8 cellular contexts compared by ENCODE assay signal in the genomic region with DNA sequence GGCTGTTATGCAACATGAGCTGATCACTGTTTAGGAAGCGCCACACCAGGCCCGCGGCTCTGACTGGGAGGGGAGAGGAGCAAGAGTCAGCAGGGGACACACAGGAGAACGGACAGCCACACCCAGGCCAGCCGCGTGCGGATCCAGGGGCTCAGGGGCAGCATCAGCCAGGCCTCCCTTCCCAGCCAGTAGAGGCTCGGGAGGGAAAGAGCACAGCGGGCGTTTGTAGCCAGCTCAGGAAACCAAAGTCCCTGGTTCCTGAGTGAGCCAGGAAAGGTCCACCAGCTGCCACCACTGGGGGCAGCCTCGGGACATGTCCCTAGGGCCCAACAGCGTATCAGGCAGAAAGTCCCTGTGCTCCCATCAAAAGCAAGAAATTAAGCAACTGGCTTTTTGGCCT.
A peak's percentile ranks its signal among the peaks of the same experiment; 100 is the strongest.
DNase-seq lines count a peak whose midpoint lies in the region; ATAC-seq and TF ChIP-seq lines count a peak whose summit lies in the region.

No MANE protein-coding gene starts in this region.

- H3K27me3 ChIP-seq in Peyer's patch: no peaks in the 10 kb centered on the region
- no peaks in the 10 kb centered on the region for H3K27me3 ChIP-seq in sigmoid colon
- no peaks in the 10 kb centered on the region for H3K27me3 ChIP-seq in naive thymus-derived CD4-positive, alpha-beta T cell (ENCODE audit: control insufficient read depth in 2 of 2, insufficient read depth in 2 of 2, low read length in 2 of 2)

- TF ChIP-seq EP300 in sigmoid colon (IDR thresholded peaks at IDR 0.05): no peak

- CTCF ChIA-PET in naive thymus-derived CD4-positive, alpha-beta T cell (lab: Charles Lee): no interaction called here

- peak overlapping the region in 2 of 4 donors; percentile 22 to 28 for H3K27ac ChIP-seq in Peyer's patch
- H3K27ac ChIP-seq in sigmoid colon: peak overlapping the region; percentile 41 to 63 (median 55)
- no peak overlapping the region for H3K27ac ChIP-seq in naive thymus-derived CD4-positive, alpha-beta T cell (ENCODE audit: low read depth, low read length)

- H3K27ac Mint-ChIP-seq in glutamatergic neuron (ENCODE audit: unreplicated experiment): no peak overlapping the region
- H3K27ac Mint-ChIP-seq in naive thymus-derived CD4-positive, alpha-beta T cell: no peak overlapping the region

- H3K36me3 ChIP-seq in Peyer's patch (peaks cover 0 to 27% (median 0%) of the 10 kb centered on the region in 3 donors), sigmoid colon (peaks cover 0 to 75% (median 5%) of the 10 kb centered on the region in 4 donors)
- no peaks in the 10 kb centered on the region for H3K36me3 ChIP-seq in naive thymus-derived CD4-positive, alpha-beta T cell (ENCODE audit: control insufficient read depth in 2 of 3, insufficient read depth in 3 of 3, low read length in 3 of 3)

- no peak overlapping the region for H3K4me3 Mint-ChIP-seq in glutamatergic neuron (ENCODE audit: unreplicated experiment)
- H3K4me3 Mint-ChIP-seq in naive thymus-derived CD4-positive, alpha-beta T cell: no peak overlapping the region

- peaks cover 2% of the 10 kb centered on the region for H3K9me3 Mint-ChIP-seq in glutamatergic neuron (ENCODE audit: unreplicated experiment)
- H3K9me3 Mint-ChIP-seq in naive thymus-derived CD4-positive, alpha-beta T cell: no peaks in the 10 kb centered on the region

- intact Hi-C loops in sigmoid colon (cut with DNase I): no loop called here
- intact Hi-C loops in naive thymus-derived CD4-positive, alpha-beta T cell (cut with micrococcal nuclease): no loop called here

- H3K4me3 ChIP-seq in Peyer's patch (no peak overlapping the region), sigmoid colon (no peak overlapping the region)
- no peak overlapping the region for H3K4me3 ChIP-seq in naive thymus-derived CD4-positive, alpha-beta T cell (ENCODE audit: low read length)

- ATAC-seq in naive thymus-derived CD4-positive, alpha-beta T cell: no peak
- no peak for ATAC-seq in GM19351 (IDR thresholded peaks at IDR 0.05; ENCODE audit: unreplicated experiment)

- peak in 4 of 6 experiments; percentile 16 to 23 (median 20) for TF ChIP-seq CTCF in Peyer's patch (IDR thresholded peaks at IDR 0.05)
- TF ChIP-seq CTCF in glutamatergic neuron (IDR thresholded peaks at IDR 0.05; ENCODE audit: partially characterized antibody, unreplicated experiment): peak; percentile 57
- peak in 2 of 4 experiments; percentile 24 to 29 for TF ChIP-seq CTCF in sigmoid colon (IDR thresholded peaks at IDR 0.05)

- DNase-seq in NCI-H82 (lab: John Stamatoyannopoulos, UW) (peak; percentile 44), NCI-H82 treated with DMSO at 0.1 percent for 48 hours (lab: John Stamatoyannopoulos, UW; ENCODE audit: unreplicated experiment) (no peak), Peyer's patch (peak in 2 of 3 donors; percentile 50 to 57), glutamatergic neuron (peak; percentile 49), sigmoid colon (peak; percentile 88), NCI-H510A treated with DMSO at 0.1 percent for 48 hours (lab: John Stamatoyannopoulos, UW) (no peak)
- no peak for DNase-seq in naive thymus-derived CD4-positive, alpha-beta T cell

- TF ChIP-seq POLR2A in Peyer's patch (IDR thresholded peaks at IDR 0.05) (no peak), sigmoid colon (IDR thresholded peaks at IDR 0.05) (no peak)

- POLR2A ChIA-PET in naive thymus-derived CD4-positive, alpha-beta T cell (lab: Charles Lee): no interaction called here

- WGBS in sigmoid colon, 2 donors: 71 to 81% methylated on average over 12 of the region's 12 CpGs

- no peaks in the 10 kb centered on the region for H3K9me3 ChIP-seq in Peyer's patch
- no peaks in the 10 kb centered on the region for H3K9me3 ChIP-seq in sigmoid colon
- H3K9me3 ChIP-seq in naive thymus-derived CD4-positive, alpha-beta T cell (ENCODE audit: control insufficient read depth in 2 of 3, low read length in 3 of 3): no peaks in the 10 kb centered on the region

- H3K4me1 ChIP-seq in Peyer's patch (no peaks in the 10 kb centered on the region), sigmoid colon (peaks cover 0 to 9% (median 2%) of the 10 kb centered on the region in 4 donors)
- H3K4me1 ChIP-seq in naive thymus-derived CD4-positive, alpha-beta T cell (ENCODE audit: control insufficient read depth in 2 of 2, insufficient read depth in 2 of 2, low read length in 2 of 2): no peaks in the 10 kb centered on the region

- H3K36me3 Mint-ChIP-seq in glutamatergic neuron (ENCODE audit: unreplicated experiment): no peaks in the 10 kb centered on the region
- H3K36me3 Mint-ChIP-seq in naive thymus-derived CD4-positive, alpha-beta T cell: peaks cover 0 to 8% (median 0%) of the 10 kb centered on the region in 5 donors

- H3K27me3 Mint-ChIP-seq in glutamatergic neuron (ENCODE audit: unreplicated experiment): peaks cover 6% of the 10 kb centered on the region
- H3K27me3 Mint-ChIP-seq in naive thymus-derived CD4-positive, alpha-beta T cell: no peaks in the 10 kb centered on the region

- H3K4me1 Mint-ChIP-seq in glutamatergic neuron (ENCODE audit: low read depth, unreplicated experiment): peaks cover 2% of the 10 kb centered on the region
- peaks cover 0 to 9% (median 2%) of the 10 kb centered on the region in 7 donors for H3K4me1 Mint-ChIP-seq in naive thymus-derived CD4-positive, alpha-beta T cell

Comparison
In these comparisons a context has a peak if more than half of its experiments do, and no peak if none do; other contexts are left out.
1. DNase-seq: peak in NCI-H82 (single experiment), Peyer's patch (2 of 3), glutamatergic neuron (single experiment) and sigmoid colon (single experiment); none in NCI-H82 treated with DMSO at 0.1 percent for 48 hours (single experiment), NCI-H510A treated with DMSO at 0.1 percent for 48 hours (single experiment) and naive thymus-derived CD4-positive, alpha-beta T cell (0 of 9).